In the genomic region with DNA sequence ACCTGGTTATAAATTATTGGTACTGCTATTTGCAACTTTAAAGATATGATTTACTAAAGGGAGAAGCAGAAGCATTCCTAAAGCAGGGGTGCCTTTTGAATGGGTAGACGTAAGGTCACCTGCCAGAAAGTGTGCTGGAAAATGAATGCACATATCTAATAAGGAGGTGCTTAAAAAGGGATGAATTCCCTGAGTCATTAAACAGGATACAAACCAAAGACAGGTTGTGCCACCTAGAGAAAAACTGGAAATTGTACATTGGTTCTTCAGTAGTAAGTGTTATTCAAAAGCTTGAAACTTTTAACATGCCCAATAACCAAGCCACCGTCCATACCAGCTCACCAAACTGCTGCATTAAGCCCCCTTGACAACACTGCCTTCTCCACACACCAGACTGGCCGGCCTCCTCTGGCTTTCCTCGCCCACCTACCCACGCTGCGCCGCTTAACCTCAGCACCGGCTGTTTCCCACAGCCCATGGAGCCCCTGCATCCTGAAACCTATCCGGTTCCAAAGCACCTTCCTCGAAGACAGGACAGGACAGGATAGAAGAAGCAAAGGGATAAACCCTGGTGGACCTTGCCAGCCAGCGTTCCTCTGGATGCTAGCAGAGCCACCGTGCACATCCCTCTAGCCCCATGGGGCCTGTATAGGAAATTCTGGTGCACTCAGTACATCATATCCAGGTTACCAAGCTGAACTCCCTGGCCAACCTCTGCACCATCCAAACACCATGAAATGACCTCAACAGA, we compare ENCODE assay signal across 9 cellular contexts.
DNase-seq lines count a peak whose midpoint lies in the region; ATAC-seq and TF ChIP-seq lines count a peak whose summit lies in the region.
"Had no signal": no experiment of that assay in that cellular context is flagged by ENCODE, and none has a peak within 500 bp of the region (broad histone marks: within the 10 kb centered on the region; RNA-seq: fewer than 3 reads in every experiment).

No MANE protein-coding gene starts in this region.

- CTCF ChIA-PET in activated CD8-positive, alpha-beta memory T cell treated with anti-CD3 and anti-CD28 coated beads, Interleukin-2, amount 10 ng/mL, durations not matched to agents 7 days and 5 days (lab: Charles Lee), result no interaction called here

- H3K36me3 ChIP-seq in stomach, result no peaks in the 10 kb centered on the region

- peak overlapping the region in 3 of 4 donors; percentile 68 to 79 (median 78) for H3K4me3 ChIP-seq in stomach

- DNase-seq in activated T-cell treated with anti-CD3 and anti-CD28 coated beads, Interleukin-2, amount 50 U/mL, for 1 hour, result peak; percentile 17
- no peak for DNase-seq in activated T-cell treated with anti-CD3 and anti-CD28 coated beads, Interleukin-2, amount 50 U/mL, for 48 hours
- no peak for DNase-seq in activated CD8-positive, alpha-beta memory T cell treated with anti-CD3 and anti-CD28 coated beads, Interleukin-2, amount 10 ng/mL, durations not matched to agents 7 days and 5 days
- DNase-seq in islet precursor cell (peak; percentile 65), stomach (no peak), activated gamma-delta T cell treated with Interleukin-2 at 50 U/mL for 16 hours (no peak), HCEC 1CT (no peak), HuH-7.5 (ENCODE audit: low spot score) (no peak)
- DNase-seq: COR-L47 had no signal

- H3K36me3 Mint-ChIP-seq in activated CD8-positive, alpha-beta memory T cell treated with anti-CD3 and anti-CD28 coated beads, Interleukin-2, amount 10 ng/mL, durations not matched to agents 7 days and 5 days, result no peaks in the 10 kb centered on the region

- H3K27me3 ChIP-seq in stomach, result peaks cover 0 to 43% (median 10%) of the 10 kb centered on the region in 3 donors

- intact Hi-C loops in stomach (cut with DNase I; ENCODE audit: low total_unique reads), result no loop called here

- ATAC-seq in activated CD8-positive, alpha-beta memory T cell treated with anti-CD3 and anti-CD28 coated beads, Interleukin-2, amount 10 ng/mL, durations not matched to agents 7 days and 5 days, result no peak

- no peak overlapping the region for H3K27ac ChIP-seq in stomach

- no peak overlapping the region for H3K27ac Mint-ChIP-seq in activated CD8-positive, alpha-beta memory T cell treated with anti-CD3 and anti-CD28 coated beads, Interleukin-2, amount 10 ng/mL, durations not matched to agents 7 days and 5 days

- no peak for TF ChIP-seq CTCF in stomach (IDR thresholded peaks at IDR 0.05)

- peak overlapping the region; percentile 65 for H3K4me3 Mint-ChIP-seq in activated CD8-positive, alpha-beta memory T cell treated with anti-CD3 and anti-CD28 coated beads, Interleukin-2, amount 10 ng/mL, durations not matched to agents 7 days and 5 days

- no peak for TF ChIP-seq EP300 in stomach (IDR thresholded peaks at IDR 0.05)

- 40 to 49% (median 44%) methylated on average over 12 of the region's 12 CpGs for WGBS in stomach, 5 donors

- peaks cover 61% of the 10 kb centered on the region for H3K27me3 Mint-ChIP-seq in activated CD8-positive, alpha-beta memory T cell treated with anti-CD3 and anti-CD28 coated beads, Interleukin-2, amount 10 ng/mL, durations not matched to agents 7 days and 5 days

- peaks cover 13% of the 10 kb centered on the region for H3K4me1 Mint-ChIP-seq in activated CD8-positive, alpha-beta memory T cell treated with anti-CD3 and anti-CD28 coated beads, Interleukin-2, amount 10 ng/mL, durations not matched to agents 7 days and 5 days

- no peaks in the 10 kb centered on the region for H3K9me3 ChIP-seq in stomach

- peaks cover 9 to 28% (median 19%) of the 10 kb centered on the region in 4 donors for H3K4me1 ChIP-seq in stomach

- H3K9me3 Mint-ChIP-seq in activated CD8-positive, alpha-beta memory T cell treated with anti-CD3 and anti-CD28 coated beads, Interleukin-2, amount 10 ng/mL, durations not matched to agents 7 days and 5 days (ENCODE audit: low read depth), result no peaks in the 10 kb centered on the region

- no peak for TF ChIP-seq POLR2A in stomach (IDR thresholded peaks at IDR 0.05)

Comparison
In these comparisons a context has a peak if more than half of its experiments do, and no peak if none do; other contexts are left out.
1. DNase-seq: peak in activated T-cell treated with anti-CD3 and anti-CD28 coated beads, Interleukin-2, amount 50 U/mL, for 1 hour (single experiment) and islet precursor cell (single experiment); none in activated T-cell treated with anti-CD3 and anti-CD28 coated beads, Interleukin-2, amount 50 U/mL, for 48 hours (0 of 2), activated CD8-positive, alpha-beta memory T cell treated with anti-CD3 and anti-CD28 coated beads, Interleukin-2, amount 10 ng/mL, durations not matched to agents 7 days and 5 days (single experiment), stomach (single experiment), activated gamma-delta T cell treated with Interleukin-2 at 50 U/mL for 16 hours (single experiment), HCEC 1CT (single experiment) and HuH-7.5 (single experiment).